16 cellular contexts compared by ENCODE assay signal in genomic region chr17:74663566-74663965, GRCh38. TPM values are rescaled to one million over a fixed set of nuclear protein-coding genes. Genes with fewer than 3 reads are reported as not detected.
A peak's percentile ranks its signal among the peaks of the same experiment; 100 is the strongest.
DNase-seq lines count a peak whose midpoint lies in the region; TF ChIP-seq lines count a peak whose summit lies in the region.
"Had no signal": no experiment of that assay in that cellular context is flagged by ENCODE, and none has a peak within 500 bp of the region (broad histone marks: within the 10 kb centered on the region; RNA-seq: fewer than 3 reads in every experiment).

No MANE protein-coding gene starts in this region.

- no peaks in the 10 kb centered on the region for H3K9me3 ChIP-seq in BLaER1
- no peaks in the 10 kb centered on the region for H3K9me3 ChIP-seq in HAP-1
- H3K9me3 ChIP-seq: Caco-2 had no signal

- DNase-seq in HCEC 1CT (peak; percentile 2), coronary artery (ENCODE audit: low spot score) (peak; percentile 26), renal cortical epithelial cell (ENCODE audit: low read depth) (peak; percentile 22), DMS79 treated with DMSO at 0.1 percent for 48 hours (lab: John Stamatoyannopoulos, UW) (no peak), HAP-1 (ENCODE audit: low spot score in 2 of 2) (no peak)
- no peak for DNase-seq in activated CD8-positive, alpha-beta memory T cell treated with anti-CD3 and anti-CD28 coated beads for 24 hours
- DNase-seq: Caco-2; CD4-positive, alpha-beta T cell; GDM1; GOT3; H7; KBM-7 had no signal

- TF ChIP-seq CTCF in coronary artery (IDR thresholded peaks at IDR 0.05), result no peak

- peaks cover 26% of the 10 kb centered on the region for H3K4me1 ChIP-seq in BLaER1
- no peaks in the 10 kb centered on the region for H3K4me1 ChIP-seq in HAP-1

- no peak overlapping the region for H3K9ac ChIP-seq in BLaER1

- H3K4me2 ChIP-seq in BLaER1, result peak overlapping the region; percentile 30

- in situ Hi-C loops in HAP-1 (cut with MboI; ENCODE audit: low sequenced_read_pairs), result no loop called here

- H3K4me3 ChIP-seq in BLaER1 (no peak overlapping the region), coronary artery (no peak overlapping the region), HAP-1 (no peak overlapping the region)

- H3K27ac ChIP-seq in BLaER1, result no peak overlapping the region
- no peak overlapping the region for H3K27ac ChIP-seq in coronary artery
- H3K27ac ChIP-seq: C4-2B had no signal

- H4K20me1 ChIP-seq in BLaER1, result no peaks in the 10 kb centered on the region

- H3K27me3 ChIP-seq in BLaER1 (no peaks in the 10 kb centered on the region), HAP-1 (ENCODE audit: low read depth) (peaks cover 10% of the 10 kb centered on the region)

- H3K36me3 ChIP-seq in BLaER1 (no peaks in the 10 kb centered on the region), HAP-1 (replicated peaks) (no peaks in the 10 kb centered on the region)

RNA-seq across cellular contexts. Expression of gene CD300E, which starts 40.0 kb away (rescaled TPM):
- not detected in 2 replicates for total RNA-seq in renal cortical epithelial cell
- total RNA-seq: Caco-2, Daoy, HepG2 had no signal

RNA-seq across cellular contexts. Expression of gene CD300LF, which starts 49.2 kb away (rescaled TPM):
- not detected in 2 replicates for total RNA-seq in renal cortical epithelial cell
- total RNA-seq: Daoy, H7, HepG2 had no signal

Comparison
In these comparisons a context has a peak if more than half of its experiments do, and no peak if none do; other contexts are left out.
1. DNase-seq: peak in HCEC 1CT (single experiment), coronary artery (single experiment) and renal cortical epithelial cell (single experiment); none in DMS79 treated with DMSO at 0.1 percent for 48 hours (single experiment), HAP-1 (0 of 2) and activated CD8-positive, alpha-beta memory T cell treated with anti-CD3 and anti-CD28 coated beads for 24 hours (single experiment).